Comparison of ENCODE assay signal across 8 cellular contexts in the genomic region with DNA sequence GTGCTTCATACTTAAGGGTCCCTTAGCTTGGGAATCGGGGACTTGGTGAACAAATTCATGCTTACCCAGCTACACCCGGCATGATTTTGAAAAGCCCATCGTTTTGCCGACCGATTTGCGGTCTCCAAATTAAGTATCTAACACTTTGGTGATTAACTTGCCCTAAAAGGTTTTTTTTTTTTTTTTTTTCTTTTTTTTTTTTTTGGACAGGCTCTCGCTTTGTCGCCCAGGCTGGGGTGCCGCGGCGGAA. TPM values are rescaled to one million over a fixed set of nuclear protein-coding genes. Genes with fewer than 3 reads are reported as not detected.
A peak's percentile ranks its signal among the peaks of the same experiment; 100 is the strongest.
DNase-seq lines count a peak whose midpoint lies in the region; ATAC-seq and TF ChIP-seq lines count a peak whose summit lies in the region.

No MANE protein-coding gene starts in this region.

- peaks cover 41 to 65% (median 60%) of the 10 kb centered on the region in 7 donors for H3K4me1 Mint-ChIP-seq in naive thymus-derived CD4-positive, alpha-beta T cell

- no peak for TF ChIP-seq EP300 in Ishikawa (IDR thresholded peaks at IDR 0.05; ENCODE audit: borderline replicate concordance)

- intact Hi-C loops in naive thymus-derived CD4-positive, alpha-beta T cell (cut with micrococcal nuclease), result loop anchor here (1.0 to 5.0 kb wide), 18 partner anchors 9 to 1247 kb away; partner anchors contain the start of genes DYNC1H1 (in 2 of the 2), EIF5 (in 2 of the 2), WDR20 (in 2 of the 2) and CINP (in 1 of the 2)
- intact Hi-C loops in left colon (cut with DNase I, micrococcal nuclease), result no loop called here

- H3K36me3 Mint-ChIP-seq in naive thymus-derived CD4-positive, alpha-beta T cell, result peaks cover 12 to 37% (median 31%) of the 10 kb centered on the region in 5 donors

- CTCF ChIA-PET in AG04450 (lab: Charles Lee), result interaction anchor here (0.7 to 1.3 kb wide), 4 partner anchors 9 to 317 kb away, joined by 3 to 8 read pairs (median 4); no protein-coding TSS in a partner anchor
- CTCF ChIA-PET in naive thymus-derived CD4-positive, alpha-beta T cell (lab: Charles Lee), result interaction anchor here (0.6 to 1.3 kb wide), 2 partner anchors 8 to 325 kb away, joined by 4 to 6 read pairs; no protein-coding TSS in a partner anchor

- peaks cover 0 to 3% (median 0%) of the 10 kb centered on the region in 11 donors for H3K9me3 Mint-ChIP-seq in naive thymus-derived CD4-positive, alpha-beta T cell

- H3K36me3 ChIP-seq in naive thymus-derived CD4-positive, alpha-beta T cell (ENCODE audit: control insufficient read depth in 2 of 3, insufficient read depth in 3 of 3, low read length in 3 of 3), result peaks cover 14 to 35% (median 32%) of the 10 kb centered on the region in 3 experiments

- no peaks in the 10 kb centered on the region for H3K27me3 Mint-ChIP-seq in naive thymus-derived CD4-positive, alpha-beta T cell

- H3K4me3 Mint-ChIP-seq in naive thymus-derived CD4-positive, alpha-beta T cell, result peak overlapping the region; percentile 81 to 98 (median 92)

- no peaks in the 10 kb centered on the region; the same call in 1 of the 2 replicates for H3K9me3 ChIP-seq in AG04450 (ENCODE audit: control insufficient read depth, insufficient read depth, low read length)
- H3K9me3 ChIP-seq in naive thymus-derived CD4-positive, alpha-beta T cell (ENCODE audit: control insufficient read depth in 2 of 3, low read length in 3 of 3), result no peaks in the 10 kb centered on the region

- ATAC-seq in naive thymus-derived CD4-positive, alpha-beta T cell, result no peak
- no peak for ATAC-seq in GM21737 (IDR thresholded peaks at IDR 0.05; ENCODE audit: unreplicated experiment)
- ATAC-seq in left colon, result no peak

- DNase-seq in AG04450 (ENCODE audit: low read depth, low spot score) (no peak), choroid plexus epithelial cell (ENCODE audit: low read depth) (no peak), NCI-H2171 treated with DMSO at 0.1 percent for 48 hours (lab: John Stamatoyannopoulos, UW) (no peak), NCI-H2227 treated with DMSO at 0.1 percent for 48 hours (lab: John Stamatoyannopoulos, UW) (no peak), left colon (no peak)
- DNase-seq in naive thymus-derived CD4-positive, alpha-beta T cell, result no peak

- H3K27ac ChIP-seq in AG04450 (ENCODE audit: low read depth, low read length), result peak overlapping the region; percentile 80
- H3K27ac ChIP-seq in naive thymus-derived CD4-positive, alpha-beta T cell (ENCODE audit: low read depth, low read length), result peak overlapping the region; percentile 98

- TF ChIP-seq RAD21 in Ishikawa (IDR thresholded peaks at IDR 0.05; ENCODE audit: low read depth), result no peak

- peak overlapping the region; percentile 81 to 96 (median 92) for H3K27ac Mint-ChIP-seq in naive thymus-derived CD4-positive, alpha-beta T cell

- H3K4me3 ChIP-seq in AG04450 (ENCODE audit: low read depth, low read length) (peak overlapping the region; percentile 63), choroid plexus epithelial cell (ENCODE audit: low read depth, low read length) (peak overlapping the region; percentile 70)
- peak overlapping the region; percentile 91 for H3K4me3 ChIP-seq in naive thymus-derived CD4-positive, alpha-beta T cell (ENCODE audit: low read length)

- peaks cover 38 to 41% of the 10 kb centered on the region in 2 donors for H3K4me1 ChIP-seq in naive thymus-derived CD4-positive, alpha-beta T cell (ENCODE audit: control insufficient read depth in 2 of 2, insufficient read depth in 2 of 2, low read length in 2 of 2)

- no peak for TF ChIP-seq CTCF in AG04450 (IDR thresholded peaks at IDR 0.05; ENCODE audit: low read depth, low read length)
- no peak for TF ChIP-seq CTCF in choroid plexus epithelial cell (conservative IDR thresholded peaks at IDR 0.05; ENCODE audit: low read depth, low read length)

- POLR2A ChIA-PET in AG04450 (lab: Yijun Ruan, JAX), result no interaction called here
- POLR2A ChIA-PET in naive thymus-derived CD4-positive, alpha-beta T cell (lab: Charles Lee), result interaction anchor here (0.6 to 1.6 kb wide), 5 partner anchors 25 to 275 kb away, joined by 3 to 11 read pairs (median 4); partner anchors contain the start of genes CINP, MOK and TECPR2

- H3K27me3 ChIP-seq in AG04450 (ENCODE audit: control insufficient read depth, insufficient read depth, low read length), result no peaks in the 10 kb centered on the region
- H3K27me3 ChIP-seq in naive thymus-derived CD4-positive, alpha-beta T cell (ENCODE audit: control insufficient read depth in 2 of 2, insufficient read depth in 2 of 2, low read length in 2 of 2), result no peaks in the 10 kb centered on the region

TF ChIP-seq in Ishikawa, 13 proteins besides CTCF, POLR2A, EP300 and RAD21:
- no peak for TF ChIP-seq YY1 (IDR thresholded peaks at IDR 0.05; ENCODE audit: low read depth)
- no peak for TF ChIP-seq TAF1 (IDR thresholded peaks at IDR 0.05; ENCODE audit: low read depth)
- no peak for TF ChIP-seq CEBPB (IDR thresholded peaks at IDR 0.05)
- TF ChIP-seq ZBTB7A (IDR thresholded peaks at IDR 0.05; ENCODE audit: low read depth), result no peak; the same call in 1 of the 2 replicates
- peak; percentile 20; the same call in 1 of the 2 replicates for TF ChIP-seq MAX (IDR thresholded peaks at IDR 0.05)

RNA-seq across cellular contexts. Expression of gene HSP90AA1, which starts 0.8 kb away (rescaled TPM):
- polyA plus RNA-seq in AG04450 (2011; rRNA removed), result 543 and 822 TPM in 2 replicates
- polyA minus RNA-seq in AG04450 (2011; rRNA and poly(A)+ RNA removed), result 356 and 425 TPM in 2 replicates
- 100 to 1,000 TPM; 229 to 591 (median 361) TPM for total RNA-seq in naive thymus-derived CD4-positive, alpha-beta T cell
- polyA plus RNA-seq in naive thymus-derived CD4-positive, alpha-beta T cell, result 100 to 1,000 TPM; 331 to 334 TPM
- total RNA-seq in left colon, result 100 to 1,000 TPM; 182 to 274 TPM

RNA-seq across cellular contexts. Expression of gene WDR20, which starts 52.0 kb away (rescaled TPM):
- 14.2 and 16.6 TPM in 2 replicates for polyA plus RNA-seq in AG04450 (2011; rRNA removed)
- polyA minus RNA-seq in AG04450 (2011; rRNA and poly(A)+ RNA removed), result 32.7 and 35.1 TPM in 2 replicates
- total RNA-seq in naive thymus-derived CD4-positive, alpha-beta T cell, result 10 to 100 TPM; 33.1 to 67.8 (median 47.5) TPM
- polyA plus RNA-seq in naive thymus-derived CD4-positive, alpha-beta T cell, result 10 to 100 TPM in 1 of 2 donors, 1 to 10 TPM in 1; 9.1 to 15.8 TPM
- total RNA-seq in left colon, result 10 to 100 TPM; 34.1 to 35.5 TPM

Comparison
In these comparisons a context has a peak if more than half of its experiments do, and no peak if none do; other contexts are left out.
1. intact Hi-C loops: an anchor here in naive thymus-derived CD4-positive, alpha-beta T cell (1.0 to 5.0 kb wide); none called in left colon.